ENCODE assay signal across 31 cellular contexts in the genomic region with DNA sequence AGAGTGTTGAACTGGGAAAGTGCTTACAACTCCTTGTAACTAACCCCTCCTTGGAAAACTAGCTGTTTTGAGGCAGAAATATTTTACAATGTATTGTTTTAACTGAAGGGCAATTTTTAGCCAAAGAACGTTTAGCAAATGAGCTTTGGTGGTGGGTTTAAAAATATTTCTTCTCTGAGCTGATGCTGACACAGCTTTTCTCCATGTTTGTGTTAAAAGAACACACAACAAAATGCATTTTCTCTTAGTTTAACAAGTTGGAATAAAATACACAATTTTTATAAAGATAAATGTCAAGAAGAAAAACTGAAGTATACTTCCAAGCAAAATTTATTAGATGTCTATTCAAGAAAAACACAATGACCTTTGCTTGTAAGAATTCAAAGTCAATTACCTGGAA. TPM values are rescaled to one million over a fixed set of nuclear protein-coding genes. Genes with fewer than 3 reads are reported as not detected.
"Had no signal": no experiment of that assay in that cellular context is flagged by ENCODE, and none has a peak within 500 bp of the region (broad histone marks: within the 10 kb centered on the region; RNA-seq: fewer than 3 reads in every experiment).

No MANE protein-coding gene starts in this region.

- ATAC-seq: activated CD4-positive, alpha-beta T cell treated with anti-CD3 and anti-CD28 coated beads for 36 hours; activated CD8-positive, alpha-beta memory T cell treated with anti-CD3 and anti-CD28 coated beads, Interleukin-2, amount 10 ng/mL, durations not matched to agents 7 days and 5 days; activated CD8-positive, alpha-beta T cell treated with anti-CD3 and anti-CD28 coated beads, Interleukin-2, amount 10 ng/mL, durations not matched to agents 7 days and 5 days; effector memory CD8-positive, alpha-beta T cell; foreskin keratinocyte; gastrocnemius medialis; heart left ventricle had no signal

- H3K27ac Mint-ChIP-seq: activated CD4-positive, alpha-beta memory T cell treated with anti-CD3 and anti-CD28 coated beads for 36 hours; activated CD4-positive, alpha-beta T cell treated with anti-CD3 and anti-CD28 coated beads for 36 hours; activated CD4-positive, alpha-beta T cell treated with anti-CD3 and anti-CD28 coated beads, Interleukin-2, amount 10 ng/mL, durations not matched to agents 24 days and 14 days; activated CD8-positive, alpha-beta memory T cell treated with anti-CD3 and anti-CD28 coated beads, Interleukin-2, amount 10 ng/mL, durations not matched to agents 7 days and 5 days; activated CD8-positive, alpha-beta T cell treated with anti-CD3 and anti-CD28 coated beads, Interleukin-2, amount 10 ng/mL, durations not matched to agents 7 days and 5 days; activated naive CD8-positive, alpha-beta T cell; activated T-helper 1 cell treated with anti-CD3 and anti-CD28 coated beads, Interleukin-12 subunit alpha, Interleukin-12 subunit beta, Interleukin-2, Interleukin-4 antibody, amounts not matched to agents 30 ng/mL and 10 ng/mL and 1 ng/mL, durations not matched to agents 14 hours and 24 hours and 36 hours; activated T-helper 2 cell treated with anti-CD3 and anti-CD28 coated beads, Interferon-gamma antibody, Interleukin-2, Interleukin-4, amounts not matched to agents 10 μg/mL and 5 μg/mL and 100 μg/mL, durations not matched to agents 14 hours and 24 hours and 36 hours; effector memory CD8-positive, alpha-beta T cell had no signal

- H3K4me3 ChIP-seq: esophagus muscularis mucosa, gastrocnemius medialis, heart left ventricle had no signal

- H3K36me3 ChIP-seq: brain microvascular endothelial cell, gastrocnemius medialis had no signal

- H3K4me3 Mint-ChIP-seq: activated CD4-positive, alpha-beta memory T cell treated with anti-CD3 and anti-CD28 coated beads for 36 hours; activated CD4-positive, alpha-beta T cell treated with anti-CD3 and anti-CD28 coated beads for 36 hours; activated CD4-positive, alpha-beta T cell treated with anti-CD3 and anti-CD28 coated beads, Interleukin-2, amount 10 ng/mL, durations not matched to agents 24 days and 14 days; activated CD8-positive, alpha-beta memory T cell treated with anti-CD3 and anti-CD28 coated beads, Interleukin-2, amount 10 ng/mL, durations not matched to agents 7 days and 5 days; activated CD8-positive, alpha-beta T cell treated with anti-CD3 and anti-CD28 coated beads, Interleukin-2, amount 10 ng/mL, durations not matched to agents 7 days and 5 days; activated naive CD8-positive, alpha-beta T cell; activated T-helper 1 cell treated with anti-CD3 and anti-CD28 coated beads, Interleukin-12 subunit alpha, Interleukin-12 subunit beta, Interleukin-2, Interleukin-4 antibody, amounts not matched to agents 30 ng/mL and 10 ng/mL and 1 ng/mL, durations not matched to agents 14 hours and 24 hours and 36 hours; central memory CD8-positive, alpha-beta T cell; effector memory CD8-positive, alpha-beta T cell had no signal

- H3K36me3 Mint-ChIP-seq: activated CD4-positive, alpha-beta memory T cell treated with anti-CD3 and anti-CD28 coated beads for 36 hours; activated CD8-positive, alpha-beta memory T cell treated with anti-CD3 and anti-CD28 coated beads, Interleukin-2, amount 10 ng/mL, durations not matched to agents 7 days and 5 days; activated naive CD8-positive, alpha-beta T cell had no signal

- H3K27ac ChIP-seq: brain microvascular endothelial cell, esophagus muscularis mucosa, foreskin keratinocyte had no signal

- H3K9me3 Mint-ChIP-seq: activated CD4-positive, alpha-beta memory T cell treated with anti-CD3 and anti-CD28 coated beads for 36 hours; central memory CD8-positive, alpha-beta T cell; effector memory CD8-positive, alpha-beta T cell had no signal

- DNase-seq: activated CD4-positive, alpha-beta memory T cell treated with anti-CD3 and anti-CD28 coated beads for 36 hours; activated CD4-positive, alpha-beta T cell treated with anti-CD3 and anti-CD28 coated beads for 36 hours; activated CD4-positive, alpha-beta T cell treated with anti-CD3 and anti-CD28 coated beads, Interleukin-2, amount 10 ng/mL, durations not matched to agents 24 days and 14 days; activated CD4-positive, CD25-positive, alpha-beta regulatory T cell; activated CD4-positive, CD25-positive, alpha-beta regulatory T cell treated with anti-CD3 and anti-CD28 coated beads, Interleukin-2, amount 50 U/mL, for 72 hours; activated CD8-positive, alpha-beta memory T cell treated with anti-CD3 and anti-CD28 coated beads, Interleukin-2, amount 10 ng/mL, durations not matched to agents 7 days and 5 days; activated CD8-positive, alpha-beta memory T cell treated with anti-CD3 and anti-CD28 coated beads, Interleukin-2, amount 50 U/mL, for 4 hours; activated CD8-positive, alpha-beta T cell treated with anti-CD3 and anti-CD28 coated beads, Interleukin-2, amount 10 ng/mL, durations not matched to agents 7 days and 5 days; activated effector memory CD4-positive, alpha-beta T cell treated with anti-CD3 and anti-CD28 coated beads, Interleukin-2, amount 50 U/mL, for 16 hours; activated naive CD4-positive, alpha-beta T cell treated with anti-CD3 and anti-CD28 coated beads, Interleukin-2, amount 50 U/mL, for 16 hours; activated T-cell treated with anti-CD3 and anti-CD28 coated beads, Interleukin-2, amount 50 U/mL, for 1 hour; activated T-cell treated with anti-CD3 and anti-CD28 coated beads, Interleukin-2, amount 50 U/mL, for 48 hours; amniotic stem cell; anterior cingulate cortex; brain microvascular endothelial cell; cortex of kidney; dermis blood vessel endothelial cell; effector CD4-positive, alpha-beta T cell; effector memory CD8-positive, alpha-beta T cell; erythroblast; foreskin keratinocyte; gastrocnemius medialis; glutamatergic neuron; heart left ventricle had no signal

- H3K27me3 ChIP-seq: brain microvascular endothelial cell, esophagus muscularis mucosa, gastrocnemius medialis had no signal

- H3K4me1 ChIP-seq: foreskin keratinocyte had no signal

RNA-seq across cellular contexts. Expression of a gene that starts 49.9 kb away (rescaled TPM):
- total RNA-seq: activated CD4-positive, alpha-beta memory T cell treated with anti-CD3 and anti-CD28 coated beads for 36 hours; activated CD4-positive, alpha-beta T cell treated with anti-CD3 and anti-CD28 coated beads for 36 hours; activated CD4-positive, alpha-beta T cell treated with anti-CD3 and anti-CD28 coated beads, Interleukin-2, amount 10 ng/mL, durations not matched to agents 24 days and 14 days; activated CD8-positive, alpha-beta memory T cell treated with anti-CD3 and anti-CD28 coated beads for 36 hours; activated CD8-positive, alpha-beta memory T cell treated with anti-CD3 and anti-CD28 coated beads, Interleukin-2, amount 10 ng/mL, durations not matched to agents 7 days and 5 days; activated CD8-positive, alpha-beta T cell treated with anti-CD3 and anti-CD28 coated beads, Interleukin-2, amount 10 ng/mL, durations not matched to agents 7 days and 5 days; activated T-helper 1 cell treated with anti-CD3 and anti-CD28 coated beads, Interleukin-12 subunit alpha, Interleukin-12 subunit beta, Interleukin-2, Interleukin-4 antibody, amounts not matched to agents 30 ng/mL and 10 ng/mL and 1 ng/mL, durations not matched to agents 14 hours and 24 hours and 36 hours; foreskin keratinocyte; T-helper 1 cell treated with Interleukin-12 subunit alpha and Interleukin-12 subunit beta and Interleukin-4 antibody, amounts not matched to agents 30 ng/mL and 1 ng/mL, for 36 hours had no signal
